In the genomic region with DNA sequence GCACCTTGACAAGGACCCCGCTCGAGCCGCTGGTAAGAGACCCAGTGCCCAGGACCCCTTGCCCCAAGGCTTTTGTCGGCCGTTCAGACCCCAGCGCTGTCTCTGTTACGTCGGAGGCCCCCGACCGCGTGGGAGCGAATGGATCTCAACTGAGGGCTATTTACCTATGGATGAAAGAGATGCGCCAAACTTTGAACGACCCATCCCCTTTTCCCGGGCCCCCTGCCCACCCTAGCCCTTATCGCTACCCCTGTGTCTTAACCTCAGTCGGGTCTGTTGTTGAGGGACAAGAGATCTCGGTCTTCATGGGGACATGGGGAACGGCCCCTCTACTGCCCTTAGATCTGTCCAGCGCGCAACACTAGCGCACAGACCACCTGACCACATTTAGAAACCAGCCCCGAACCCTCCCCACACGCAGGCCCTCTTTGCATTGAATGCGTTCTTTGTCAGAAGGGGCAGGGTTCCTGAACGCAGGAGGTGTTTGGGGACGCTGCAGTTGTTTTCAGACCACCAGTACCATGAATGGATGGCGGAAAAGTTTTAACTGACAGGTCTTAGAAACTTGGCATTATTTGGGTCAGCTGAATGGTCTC, we compare ENCODE assay signal across 8 cellular contexts. TPM values are rescaled to one million over a fixed set of nuclear protein-coding genes. Genes with fewer than 3 reads are reported as not detected.
DNase-seq lines count a peak whose midpoint lies in the region; ATAC-seq, FAIRE-seq and TF ChIP-seq lines count a peak whose summit lies in the region.

No MANE protein-coding gene starts in this region.

- FAIRE-seq in H54 (lab: Jason Lieb, UNC): no peak

- H3K27ac ChIP-seq in cardiac muscle cell (no peak overlapping the region), urinary bladder (ENCODE audit: low read depth) (no peak overlapping the region), Karpas-422 (ENCODE audit: low read length) (no peak overlapping the region)

- no peaks in the 10 kb centered on the region for H3K9me3 ChIP-seq in cardiac muscle cell (ENCODE audit: low read depth)
- no peaks in the 10 kb centered on the region for H3K9me3 ChIP-seq in Karpas-422 (ENCODE audit: low read length)

- no peaks in the 10 kb centered on the region for H4K20me1 ChIP-seq in Karpas-422 (ENCODE audit: insufficient read depth, low read depth, low read length)

- ATAC-seq in Right ventricle myocardium superior (ENCODE audit: poor library complexity): no peak

- BruUV-seq in MCF 10A (replicated peaks; lab: Mats Ljungman, UMichigan): no TSS peak

- H3K27ac Mint-ChIP-seq in MCF 10A (ENCODE audit: low read depth, unreplicated experiment): peak overlapping the region; percentile 76

- no peaks in the 10 kb centered on the region for H3K79me2 ChIP-seq in Karpas-422 (ENCODE audit: low read length)

- H3K4me1 ChIP-seq in cardiac muscle cell (ENCODE audit: low read depth) (peaks cover 8% of the 10 kb centered on the region), urinary bladder (ENCODE audit: insufficient read depth) (no peaks in the 10 kb centered on the region), Karpas-422 (ENCODE audit: low read length) (no peaks in the 10 kb centered on the region)

- H3K9me3 Mint-ChIP-seq in MCF 10A (ENCODE audit: unreplicated experiment): no peaks in the 10 kb centered on the region

- intact Hi-C loops in Right ventricle myocardium superior (cut with DNase I) (no loop called here), MCF 10A (cut with micrococcal nuclease) (loop anchor here (10.0 kb wide), 1 partner anchor 329 kb away; no protein-coding TSS in a partner anchor)

- DNase-seq in cardiac muscle cell (ENCODE audit: low read depth in 1 of 2, low spot score in 1 of 2) (peak; percentile 2 to 15), Right ventricle myocardium superior (no peak), MCF 10A (ENCODE audit: unreplicated experiment) (no peak), lung microvascular endothelial cell (ENCODE audit: low read depth in 2 of 2) (peak; percentile 15 to 19), Karpas-422 (no peak), OCI-M2 (lab: John Stamatoyannopoulos, UW; ENCODE audit: unreplicated experiment) (no peak), H54 (ENCODE audit: insufficient read length, low spot score) (no peak)

- H3K36me3 ChIP-seq in cardiac muscle cell: peaks cover 8% of the 10 kb centered on the region
- no peaks in the 10 kb centered on the region for H3K36me3 ChIP-seq in urinary bladder (ENCODE audit: insufficient read depth)
- peaks cover 13% of the 10 kb centered on the region; the same call in 1 of the 2 replicates for H3K36me3 ChIP-seq in Karpas-422 (ENCODE audit: insufficient read depth, low read length)

- H3K4me3 ChIP-seq in cardiac muscle cell: peak overlapping the region; percentile 29
- H3K4me3 ChIP-seq in urinary bladder (ENCODE audit: low read depth, low read length): peak overlapping the region; percentile 53
- no peak overlapping the region for H3K4me3 ChIP-seq in Karpas-422 (ENCODE audit: low read length)

- TF ChIP-seq CTCF in cardiac muscle cell (IDR thresholded peaks at IDR 0.05; ENCODE audit: low read depth, low read length) (no peak), MCF 10A (IDR thresholded peaks at IDR 0.05; ENCODE audit: unreplicated experiment) (no peak)

- 11% methylated on average over 28 of the region's 28 CpGs for WGBS in urinary bladder

- H2AFZ ChIP-seq in Karpas-422 (ENCODE audit: low read length): no peak overlapping the region

- H3K4me1 Mint-ChIP-seq in MCF 10A (ENCODE audit: insufficient read depth, unreplicated experiment): no peaks in the 10 kb centered on the region

- CTCF ChIA-PET in MCF 10A (lab: Yijun Ruan, JAX): interaction anchor here (1.0 kb wide), 1 partner anchor 37 kb away, joined by 3 read pairs; no protein-coding TSS in a partner anchor

- H3K9me2 ChIP-seq in Karpas-422 (replicated peaks; ENCODE audit: insufficient read depth, low read length): no peaks in the 10 kb centered on the region

- peaks cover 37% of the 10 kb centered on the region for H3K36me3 Mint-ChIP-seq in MCF 10A (ENCODE audit: insufficient read depth, unreplicated experiment)

- H3K27me3 ChIP-seq in cardiac muscle cell: peaks cover 16% of the 10 kb centered on the region
- H3K27me3 ChIP-seq in Karpas-422 (ENCODE audit: low read length): no peaks in the 10 kb centered on the region

- TF ChIP-seq POLR2A in H54 (IDR thresholded peaks at IDR 0.05; ENCODE audit: low read depth, low read length): no peak

- POLR2A ChIA-PET in MCF 10A (lab: Yijun Ruan, JAX): no interaction called here

- H3K27me3 Mint-ChIP-seq in MCF 10A (ENCODE audit: insufficient read depth, unreplicated experiment): no peaks in the 10 kb centered on the region

- H3K4me2 ChIP-seq in Karpas-422 (ENCODE audit: low read depth, low read length, poor library complexity, severe bottlenecking): no peak overlapping the region

- H3K4me3 Mint-ChIP-seq in MCF 10A (ENCODE audit: unreplicated experiment): peak overlapping the region; percentile 60

- no peak overlapping the region for H3K9ac ChIP-seq in Karpas-422 (ENCODE audit: low read length)

RNA-seq across cellular contexts. Expression of a gene that starts 0.6 kb away (rescaled TPM):
- 0.04 and 0.06 TPM in 2 replicates for total RNA-seq in cardiac muscle cell
- polyA plus RNA-seq in cardiac muscle cell: 0.06 and 0.98 TPM in 2 replicates
- not detected for total RNA-seq in Right ventricle myocardium superior
- total RNA-seq in MCF 10A (2022): 0.22 and 0.28 TPM in 2 replicates
- total RNA-seq in lung microvascular endothelial cell: not detected in 2 replicates
- 0.32 TPM for total RNA-seq in urinary bladder
- 0.23 TPM for polyA plus RNA-seq in urinary bladder
- total RNA-seq in Karpas-422 (2014; rRNA removed; shearing (Covaris generic); ENCODE audit: low replicate concordance): not detected in 2 replicates

RNA-seq across cellular contexts. Expression of a gene that starts 38.8 kb away (rescaled TPM):
- total RNA-seq in cardiac muscle cell (35.3 and 46.9 TPM in 2 replicates), Right ventricle myocardium superior (30.5 TPM), MCF 10A (2022) (348 and 419 TPM in 2 replicates), lung microvascular endothelial cell (68.4 and 69.0 TPM in 2 replicates), urinary bladder (70.4 TPM)
- polyA plus RNA-seq in cardiac muscle cell (87.1 and 104 TPM in 2 replicates), urinary bladder (47.6 TPM)
- total RNA-seq in Karpas-422 (2014; rRNA removed; shearing (Covaris generic); ENCODE audit: low replicate concordance): 78.1 and 82.4 TPM in 2 replicates

Comparison
In these comparisons a context has a peak if more than half of its experiments do, and no peak if none do; other contexts are left out.
1. DNase-seq: peak in cardiac muscle cell (2 of 2) and lung microvascular endothelial cell (2 of 2); none in Right ventricle myocardium superior (single experiment), MCF 10A (single experiment), Karpas-422 (single experiment), OCI-M2 (single experiment) and H54 (single experiment).